Comparison of ENCODE assay signal across 13 cellular contexts in genomic region chr9:111050819-111051218, GRCh38. TPM values are rescaled to one million over a fixed set of nuclear protein-coding genes. Genes with fewer than 3 reads are reported as not detected.
DNase-seq lines count a peak whose midpoint lies in the region; ATAC-seq, FAIRE-seq and TF ChIP-seq lines count a peak whose summit lies in the region.
"Had no signal": no experiment of that assay in that cellular context is flagged by ENCODE, and none has a peak within 500 bp of the region (broad histone marks: within the 10 kb centered on the region; RNA-seq: fewer than 3 reads in every experiment).

No MANE protein-coding gene starts in this region.

- ATAC-seq in HG02970 (IDR thresholded peaks at IDR 0.05; ENCODE audit: low FRiP score, unreplicated experiment): no peak
- ATAC-seq in right lobe of liver: no peak
- ATAC-seq in HG02870 (IDR thresholded peaks at IDR 0.05; ENCODE audit: unreplicated experiment): no peak

- no peak overlapping the region for H3K4me3 ChIP-seq in right lobe of liver

- TF ChIP-seq CTCF in right lobe of liver (IDR thresholded peaks at IDR 0.05): no peak

- no peak overlapping the region for H3K27ac ChIP-seq in right lobe of liver

- DNase-seq in H54 (ENCODE audit: insufficient read length, low spot score): no peak
- DNase-seq in amniotic epithelial cell (ENCODE audit: low read depth): peak; percentile 27
- peak; percentile 55 for DNase-seq in fibroblast of peridontal ligament (ENCODE audit: extremely low read depth)
- no peak for DNase-seq in right lobe of liver
- DNase-seq in OCI-M2 (lab: John Stamatoyannopoulos, UW; ENCODE audit: unreplicated experiment): no peak
- DNase-seq: ACHN; CD4-positive, CD25-positive, alpha-beta regulatory T cell; NCI-H187; NCI-H526 treated with DMSO at 0.1 percent for 48 hours had no signal

- intact Hi-C loops in right lobe of liver (cut with DNase I): no loop called here

- H3K4me1 ChIP-seq in right lobe of liver: no peaks in the 10 kb centered on the region

- H3K9me3 ChIP-seq in right lobe of liver: no peaks in the 10 kb centered on the region

- FAIRE-seq in H54 (lab: Jason Lieb, UNC): peak; percentile 45

- H3K27me3 ChIP-seq in right lobe of liver: no peaks in the 10 kb centered on the region

- TF ChIP-seq POLR2A in H54 (IDR thresholded peaks at IDR 0.05; ENCODE audit: low read depth, low read length) (no peak), right lobe of liver (IDR thresholded peaks at IDR 0.05) (no peak)

- no peaks in the 10 kb centered on the region for H3K36me3 ChIP-seq in right lobe of liver

RNA-seq across cellular contexts. Expression of gene LPAR1, which starts 12.5 kb away (rescaled TPM):
- 1 to 10 TPM in 5 of 6 experiments, under 1 TPM in 1; 0.66 to 1.6 (median 1.2) TPM for total RNA-seq in right lobe of liver
- total RNA-seq: B cell; CD4-positive, CD25-positive, alpha-beta regulatory T cell; OCI-LY7 had no signal

Comparison
In these comparisons a context has a peak if more than half of its experiments do, and no peak if none do; other contexts are left out.
1. DNase-seq: peak in amniotic epithelial cell (single experiment) and fibroblast of peridontal ligament (single experiment); none in H54 (single experiment), right lobe of liver (0 of 3) and OCI-M2 (single experiment).